14 cellular contexts compared by ENCODE assay signal in the genomic region with DNA sequence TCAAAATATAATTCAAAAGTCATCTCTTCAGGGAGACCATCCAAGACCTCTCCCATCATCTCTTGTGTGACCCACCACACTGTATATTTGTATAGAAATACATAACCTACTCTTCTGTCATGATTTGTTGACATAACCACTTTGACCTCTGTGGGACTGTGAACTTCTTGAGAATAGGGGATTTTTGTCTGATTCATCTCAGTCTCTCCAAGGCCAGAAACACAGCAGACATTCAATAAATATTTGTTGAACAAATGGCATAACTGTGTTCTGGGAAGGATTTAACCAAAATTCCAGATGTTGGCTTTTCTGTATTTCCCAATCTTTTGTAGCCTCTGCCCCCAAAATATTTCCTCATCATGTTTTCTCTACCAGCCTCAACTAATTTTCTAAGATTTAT.
DNase-seq lines count a peak whose midpoint lies in the region; ATAC-seq and TF ChIP-seq lines count a peak whose summit lies in the region.
"Had no signal": no experiment of that assay in that cellular context is flagged by ENCODE, and none has a peak within 500 bp of the region (broad histone marks: within the 10 kb centered on the region; RNA-seq: fewer than 3 reads in every experiment).

No MANE protein-coding gene starts in this region.

- no peak for TF ChIP-seq CTCF in foreskin keratinocyte (conservative IDR thresholded peaks at IDR 0.05)

- ATAC-seq in foreskin keratinocyte (no peak), GM19035 (IDR thresholded peaks at IDR 0.05; ENCODE audit: unreplicated experiment) (no peak), HG02642 (IDR thresholded peaks at IDR 0.05; ENCODE audit: poor library complexity, unreplicated experiment) (no peak)
- ATAC-seq: activated naive CD4-positive, alpha-beta T cell treated with anti-CD3 and anti-CD28 coated beads, Interleukin-2, amount 50 U/mL, for 72 hours had no signal

- peak; percentile 70 for DNase-seq in GM03348 (ENCODE audit: low spot score)
- DNase-seq in amniotic stem cell (lab: John Stamatoyannopoulos, UW), result peak; percentile 37
- DNase-seq in foreskin keratinocyte, result peak; percentile 15 to 24
- peak; percentile 80 for DNase-seq in skeletal muscle cell (ENCODE audit: low read depth)
- no peak for DNase-seq in NCI-H1092 (lab: John Stamatoyannopoulos, UW)
- no peak for DNase-seq in caudate nucleus (lab: John Stamatoyannopoulos, UW)
- DNase-seq: effector CD4-positive, alpha-beta T cell; NCI-H1105; NCI-H510A treated with DMSO at 0.1 percent for 48 hours; SHP77 had no signal

- no peak overlapping the region for H3K4me3 ChIP-seq in skeletal muscle cell (ENCODE audit: low read depth, low read length)
- H3K4me3 ChIP-seq: thoracic aorta had no signal

- no peak overlapping the region for H3K27ac ChIP-seq in foreskin keratinocyte
- H3K27ac ChIP-seq in caudate nucleus (ENCODE audit: low read depth, low read length), result no peak overlapping the region
- H3K27ac ChIP-seq: thoracic aorta had no signal

- no peaks in the 10 kb centered on the region for H3K4me1 ChIP-seq in foreskin keratinocyte

- H3K27me3 ChIP-seq in foreskin keratinocyte, result no peaks in the 10 kb centered on the region

Comparison
In these comparisons a context has a peak if more than half of its experiments do, and no peak if none do; other contexts are left out.
1. DNase-seq: peak in GM03348 (single experiment), amniotic stem cell (single experiment), foreskin keratinocyte (2 of 2) and skeletal muscle cell (single experiment); none in NCI-H1092 (single experiment) and caudate nucleus (0 of 61).